ENCODE assay signal across 11 cellular contexts in genomic region chr10:11573497-11573896, GRCh38. TPM values are rescaled to one million over a fixed set of nuclear protein-coding genes. Genes with fewer than 3 reads are reported as not detected.
DNase-seq lines count a peak whose midpoint lies in the region; ATAC-seq and TF ChIP-seq lines count a peak whose summit lies in the region.
"Had no signal": no experiment of that assay in that cellular context is flagged by ENCODE, and none has a peak within 500 bp of the region (broad histone marks: within the 10 kb centered on the region; RNA-seq: fewer than 3 reads in every experiment).

No MANE protein-coding gene starts in this region.

- H3K4me1 Mint-ChIP-seq in Caco-2 (ENCODE audit: low read depth, unreplicated experiment) = peaks cover 18% of the 10 kb centered on the region
- no peaks in the 10 kb centered on the region for H3K4me1 Mint-ChIP-seq in activated CD4-positive, alpha-beta memory T cell treated with anti-CD3 and anti-CD28 coated beads, Interleukin-2, amount 10 ng/mL, durations not matched to agents 7 days and 5 days

- no peaks in the 10 kb centered on the region for H3K27me3 ChIP-seq in Caco-2 (replicated peaks; ENCODE audit: control insufficient read depth, insufficient read depth, low read length)

- H3K36me3 ChIP-seq in mesodermal cell (ENCODE audit: control insufficient read depth, insufficient read depth, low read length) (peaks cover 6% of the 10 kb centered on the region), Caco-2 (ENCODE audit: control insufficient read depth, insufficient read depth, low read length) (no peaks in the 10 kb centered on the region)

- in situ Hi-C loops in SK-MEL-5 (cut with HindIII; ENCODE audit: low pct_unique_long_range_greater_than_20kb, low sequenced_read_pairs) = no loop called here

- POLR2A ChIA-PET in Caco-2 (lab: Charles Lee) = no interaction called here
- POLR2A ChIA-PET in activated CD4-positive, alpha-beta memory T cell treated with anti-CD3 and anti-CD28 coated beads, Interleukin-2, amount 10 ng/mL, durations not matched to agents 7 days and 5 days (lab: Charles Lee) = no interaction called here

- no TSS peak for BruUV-seq in Caco-2 (replicated peaks; lab: Mats Ljungman, UMichigan)

- WGBS in mesodermal cell (ENCODE audit: insufficient coverage in 2 of 2), 2 experiments = 66 to 68% methylated on average over 3 of the region's 3 CpGs

- H3K27me3 Mint-ChIP-seq in Caco-2 (ENCODE audit: insufficient read depth, unreplicated experiment) = no peaks in the 10 kb centered on the region
- peaks cover 16% of the 10 kb centered on the region for H3K27me3 Mint-ChIP-seq in activated CD4-positive, alpha-beta memory T cell treated with anti-CD3 and anti-CD28 coated beads, Interleukin-2, amount 10 ng/mL, durations not matched to agents 7 days and 5 days
- H3K27me3 Mint-ChIP-seq: activated naive CD8-positive, alpha-beta T cell treated with anti-CD3 and anti-CD28 coated beads for 36 hours had no signal

- H3K27ac Mint-ChIP-seq in Caco-2 (ENCODE audit: unreplicated experiment) = no peak overlapping the region
- H3K27ac Mint-ChIP-seq in activated CD4-positive, alpha-beta memory T cell treated with anti-CD3 and anti-CD28 coated beads, Interleukin-2, amount 10 ng/mL, durations not matched to agents 7 days and 5 days = no peak overlapping the region
- H3K27ac Mint-ChIP-seq: activated naive CD8-positive, alpha-beta T cell treated with anti-CD3 and anti-CD28 coated beads for 36 hours had no signal

- CTCF ChIA-PET in Caco-2 (lab: Charles Lee) = no interaction called here
- CTCF ChIA-PET in activated CD4-positive, alpha-beta memory T cell treated with anti-CD3 and anti-CD28 coated beads, Interleukin-2, amount 10 ng/mL, durations not matched to agents 7 days and 5 days (lab: Charles Lee) = interaction anchor here (0.9 kb wide), 1 partner anchor 184 kb away, joined by 3 read pairs; no protein-coding TSS in a partner anchor

- DNase-seq in SK-MEL-5 (ENCODE audit: low read depth, low spot score) (peak; percentile 9), Caco-2 (no peak), NCI-H446 treated with DMSO at 0.1 percent for 48 hours (lab: John Stamatoyannopoulos, UW) (no peak), GM19238 (ENCODE audit: insufficient read length, low spot score) (no peak)
- DNase-seq in activated CD4-positive, alpha-beta memory T cell treated with anti-CD3 and anti-CD28 coated beads, Interleukin-2, amount 10 ng/mL, durations not matched to agents 7 days and 5 days = no peak
- DNase-seq: activated naive CD8-positive, alpha-beta T cell treated with anti-CD3 and anti-CD28 coated beads for 36 hours; NK-92 treated with Interleukin-12 subunit alpha and Interleukin-12 subunit beta, amount 100 ng/mL, for 24 hours had no signal

- H3K9me3 Mint-ChIP-seq in Caco-2 (ENCODE audit: unreplicated experiment) = no peaks in the 10 kb centered on the region
- no peaks in the 10 kb centered on the region for H3K9me3 Mint-ChIP-seq in activated CD4-positive, alpha-beta memory T cell treated with anti-CD3 and anti-CD28 coated beads, Interleukin-2, amount 10 ng/mL, durations not matched to agents 7 days and 5 days
- H3K9me3 Mint-ChIP-seq: activated naive CD8-positive, alpha-beta T cell treated with anti-CD3 and anti-CD28 coated beads for 36 hours had no signal

- H3K9me3 ChIP-seq in mesodermal cell (ENCODE audit: control insufficient read depth, low read length) (no peaks in the 10 kb centered on the region), Caco-2 (no peaks in the 10 kb centered on the region)

- TF ChIP-seq CTCF in Caco-2 (IDR thresholded peaks at IDR 0.05; ENCODE audit: insufficient read depth in 1 of 2, low read depth in 1 of 2, low read length in 1 of 2, severe bottlenecking in 1 of 2, unreplicated experiment in 1 of 2) = no peak

- intact Hi-C loops in Caco-2 (cut with micrococcal nuclease; ENCODE audit: unreplicated experiment) = no loop called here

- no peaks in the 10 kb centered on the region for H3K36me3 Mint-ChIP-seq in Caco-2 (ENCODE audit: insufficient read depth, unreplicated experiment)
- H3K36me3 Mint-ChIP-seq in activated CD4-positive, alpha-beta memory T cell treated with anti-CD3 and anti-CD28 coated beads, Interleukin-2, amount 10 ng/mL, durations not matched to agents 7 days and 5 days (ENCODE audit: low read depth) = no peaks in the 10 kb centered on the region

- peak; percentile 56 for ATAC-seq in HG02678 (IDR thresholded peaks at IDR 0.05; ENCODE audit: unreplicated experiment)

- H3K4me1 ChIP-seq in mesodermal cell (ENCODE audit: control insufficient read depth, insufficient read depth, low read length, poor library complexity, severe bottlenecking) (peaks cover 8% of the 10 kb centered on the region), Caco-2 (0 out of 2 replicates have a peak, but pooled peaks cover 4% of the 10 kb centered on the region)

- H3K27ac ChIP-seq in mesodermal cell (ENCODE audit: low read depth, low read length, severe bottlenecking) = peak overlapping the region; percentile 3

- H3K4me3 ChIP-seq in GM08714 (ENCODE audit: low read length) (peak overlapping the region; percentile 46), mesodermal cell (ENCODE audit: extremely low read depth, insufficient read depth, low read length, poor library complexity, severe bottlenecking) (no peak overlapping the region), Caco-2 (ENCODE audit: low read depth, low read length) (no peak overlapping the region)
- H3K4me3 ChIP-seq: lung had no signal

- H3K4me3 Mint-ChIP-seq in Caco-2 (ENCODE audit: unreplicated experiment) = no peak overlapping the region
- no peak overlapping the region for H3K4me3 Mint-ChIP-seq in activated CD4-positive, alpha-beta memory T cell treated with anti-CD3 and anti-CD28 coated beads, Interleukin-2, amount 10 ng/mL, durations not matched to agents 7 days and 5 days
- H3K4me3 Mint-ChIP-seq: activated naive CD8-positive, alpha-beta T cell treated with anti-CD3 and anti-CD28 coated beads for 36 hours had no signal

RNA-seq across cellular contexts. Expression of gene USP6NL, which starts 38.0 kb away (rescaled TPM):
- 32.6 and 33.8 TPM in 2 replicates for total RNA-seq in SK-MEL-5 (2014; rRNA removed; shearing (Covaris generic))
- 22.4 and 27.4 TPM in 2 replicates for polyA plus RNA-seq in SK-MEL-5 (2015; cell fraction: cytosol; rRNA removed)
- polyA plus RNA-seq in SK-MEL-5 (2015; cell fraction: nucleus; rRNA removed) = 25.3 and 29.6 TPM in 2 replicates
- 25.4 TPM for polyA plus RNA-seq in mesodermal cell (2013, experiment 1 of 2)
- 25.8 TPM for polyA plus RNA-seq in mesodermal cell (2013, experiment 2 of 2)
- total RNA-seq in Caco-2 (2022) = 34.1 and 35.6 TPM in 2 replicates
- under 1 TPM; 0.80 to 0.83 TPM for total RNA-seq in activated CD4-positive, alpha-beta memory T cell treated with anti-CD3 and anti-CD28 coated beads, Interleukin-2, amount 10 ng/mL, durations not matched to agents 7 days and 5 days

Comparison
In these comparisons a context has a peak if more than half of its experiments do, and no peak if none do; other contexts are left out.
1. RNA of gene USP6NL, which starts 38.0 kb away (total RNA-seq): 34.1 to 35.6 TPM in Caco-2 and 32.6 to 33.8 TPM in SK-MEL-5; 0.80 to 0.83 TPM in activated CD4-positive, alpha-beta memory T cell treated with anti-CD3 and anti-CD28 coated beads, Interleukin-2, amount 10 ng/mL, durations not matched to agents 7 days and 5 days; every median in the first group is over 10 times any median in the second.